ENCODE assay signal across 8 cellular contexts in genomic region chr1:205632374-205633169, GRCh38. TPM values are rescaled to one million over a fixed set of nuclear protein-coding genes. Genes with fewer than 3 reads are reported as not detected.
DNase-seq lines count a peak whose midpoint lies in the region; ATAC-seq, FAIRE-seq and TF ChIP-seq lines count a peak whose summit lies in the region.

No MANE protein-coding gene starts in this region.

- no peak for TF ChIP-seq POLR2A in Peyer's patch (IDR thresholded peaks at IDR 0.05)

- ATAC-seq in GM21737 (IDR thresholded peaks at IDR 0.05; ENCODE audit: unreplicated experiment) = no peak
- ATAC-seq in HG02885 (IDR thresholded peaks at IDR 0.05; ENCODE audit: poor library complexity, unreplicated experiment) = no peak

- no peak for DNase-seq in D721Med (ENCODE audit: insufficient read length, low spot score)
- DNase-seq in Peyer's patch = no peak
- DNase-seq in epithelial cell of prostate (ENCODE audit: low read depth, low spot score) = no peak
- DNase-seq in NCI-H748 (lab: John Stamatoyannopoulos, UW; ENCODE audit: unreplicated experiment) = no peak
- DNase-seq in dedifferentiated amniotic fluid mesenchymal stem cell (ENCODE audit: extremely low spot score) = no peak

- no peaks in the 10 kb centered on the region for H3K27me3 ChIP-seq in Peyer's patch
- H3K27me3 ChIP-seq in parathyroid adenoma (ENCODE audit: control insufficient read depth, insufficient read depth, low read length) = no peaks in the 10 kb centered on the region

- TF ChIP-seq CTCF in D721Med (IDR thresholded peaks at IDR 0.05; ENCODE audit: insufficient read depth, missing control alignments) (no peak), Peyer's patch (IDR thresholded peaks at IDR 0.05) (no peak), parathyroid adenoma (IDR thresholded peaks at IDR 0.05) (no peak)

- H3K4me3 ChIP-seq in Peyer's patch = peak overlapping the region; percentile 74 to 95 (median 80)
- H3K4me3 ChIP-seq in parathyroid adenoma (ENCODE audit: low read depth, low read length) = peak overlapping the region; percentile 79

- H3K4me2 ChIP-seq in parathyroid adenoma (ENCODE audit: low read length) = peak overlapping the region; percentile 86

- H3K27ac ChIP-seq in Peyer's patch (peak overlapping the region; percentile 97 to 100 (median 98)), epithelial cell of prostate (peak overlapping the region; percentile 95), parathyroid adenoma (peak overlapping the region; percentile 89)

- peak overlapping the region; percentile 93 for H2AFZ ChIP-seq in parathyroid adenoma

- no peaks in the 10 kb centered on the region for H3K9me3 ChIP-seq in Peyer's patch
- H3K9me3 ChIP-seq in parathyroid adenoma (ENCODE audit: control insufficient read depth, low read length) = no peaks in the 10 kb centered on the region

- H3K79me2 ChIP-seq in parathyroid adenoma = peaks cover 12% of the 10 kb centered on the region

- H3K9ac ChIP-seq in parathyroid adenoma = peak overlapping the region; percentile 67

- H3K4me1 ChIP-seq in Peyer's patch (peaks cover 0 to 20% (median 9%) of the 10 kb centered on the region in 4 donors), parathyroid adenoma (no peaks in the 10 kb centered on the region)

- peak; percentile 44 for FAIRE-seq in D721Med (lab: Jason Lieb, UNC)

- H3K36me3 ChIP-seq in Peyer's patch = no peaks in the 10 kb centered on the region
- H3K36me3 ChIP-seq in parathyroid adenoma (ENCODE audit: control insufficient read depth, insufficient read depth, low read length) = no peaks in the 10 kb centered on the region

RNA-seq across cellular contexts. Expression of gene ELK4, which starts 0.8 kb away (rescaled TPM):
- 10 to 100 TPM; 16.6 to 66.8 (median 23.7) TPM for total RNA-seq in Peyer's patch

RNA-seq across cellular contexts. Expression of gene SLC45A3, which starts 47.7 kb away (rescaled TPM):
- 10 to 100 TPM in 2 of 4 donors, 1 to 10 TPM in 2; 7.4 to 16.0 (median 11.2) TPM for total RNA-seq in Peyer's patch
